ENCODE assay signal across 8 cellular contexts in the genomic region with DNA sequence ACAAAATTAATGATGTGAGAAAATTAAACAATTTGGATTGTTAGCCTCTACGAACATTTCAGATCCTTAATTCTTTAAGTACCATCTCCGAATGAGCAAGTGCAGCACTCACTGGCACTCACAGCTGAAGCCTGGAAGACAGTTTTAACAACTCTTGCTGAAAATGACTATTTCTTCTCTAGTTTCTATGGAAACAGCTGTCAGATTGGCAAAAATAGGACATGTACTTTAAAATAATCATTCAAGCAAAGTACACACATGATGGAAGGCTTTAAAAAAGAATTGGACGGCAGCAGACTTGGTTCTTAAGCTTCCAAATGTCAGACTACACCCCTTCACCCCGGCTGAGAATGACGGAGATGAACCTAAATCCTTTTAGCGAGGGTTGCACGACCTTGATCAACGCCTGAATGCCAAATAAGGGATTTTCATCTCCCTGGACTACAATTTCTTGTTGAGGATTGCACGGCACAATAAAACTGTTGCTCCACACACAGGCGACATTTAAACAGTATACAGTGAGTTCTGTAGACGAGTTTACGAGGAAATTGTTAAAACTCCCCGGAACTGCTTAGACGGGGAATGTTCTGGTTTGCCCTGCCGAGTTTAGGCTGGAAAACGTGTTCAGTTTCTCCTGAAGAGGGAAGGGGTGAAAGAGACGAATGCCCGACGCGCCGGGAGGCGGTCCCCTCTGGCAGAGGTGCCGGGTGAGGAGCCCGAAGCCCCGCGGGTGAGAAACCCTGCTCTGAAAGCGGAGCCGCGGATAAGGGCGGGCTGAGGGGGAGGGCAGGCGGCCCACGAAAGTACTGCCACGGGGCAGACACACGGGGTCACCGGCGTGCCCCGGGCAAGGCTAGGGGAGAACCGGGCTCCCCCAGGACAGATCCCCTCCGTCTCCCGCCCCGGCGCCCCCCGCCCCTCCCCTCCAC. TPM values are rescaled to one million over a fixed set of nuclear protein-coding genes. Genes with fewer than 3 reads are reported as not detected.
DNase-seq lines count a peak whose midpoint lies in the region; ATAC-seq, FAIRE-seq and TF ChIP-seq lines count a peak whose summit lies in the region.

No MANE protein-coding gene starts in this region.

- DNase-seq in GM13976 (ENCODE audit: low spot score) (peak; percentile 59), NCI-H146 treated with DMSO at 0.1 percent for 48 hours (lab: John Stamatoyannopoulos, UW; ENCODE audit: unreplicated experiment) (peak; percentile 49), UCSD-AML1 (lab: John Stamatoyannopoulos, UW; ENCODE audit: unreplicated experiment) (peak; percentile 83), K562 (ENCODE audit: extremely low read depth in 1 of 4, low spot score in 3 of 4) (peak in 2 of 4 experiments; percentile 53 to 66), iPS DF 6.9 (ENCODE audit: low read depth, low spot score) (no peak), sciatic nerve (ENCODE audit: low spot score) (peak; percentile 88)

- H3K9me3 ChIP-seq in K562 (replicated peaks; ENCODE audit: control insufficient read depth, insufficient read depth, low read depth, low read length): no peaks in the 10 kb centered on the region
- no peaks in the 10 kb centered on the region for H3K9me3 ChIP-seq in iPS DF 6.9 (ENCODE audit: control insufficient read depth, insufficient read depth, low read length)

- H3K79me2 ChIP-seq in K562 (ENCODE audit: control insufficient read depth, insufficient read depth, low read length): peaks cover 13% of the 10 kb centered on the region

- no peaks in the 10 kb centered on the region for H3K9me1 ChIP-seq in K562 (ENCODE audit: control insufficient read depth, insufficient read depth, low read length)

- in situ Hi-C loops in GM13976 (cut with MboI; ENCODE audit: low sequenced_read_pairs, unreplicated experiment) (no loop called here), K562 (cut with MboI) (no loop called here)

- H3K36me3 ChIP-seq in K562 (ENCODE audit: control insufficient read depth, insufficient read depth, low read length) (no peaks in the 10 kb centered on the region), iPS DF 6.9 (ENCODE audit: control insufficient read depth, insufficient read depth, low read length) (no peaks in the 10 kb centered on the region)

- peak overlapping the region; percentile 85 to 97 for H3K9ac ChIP-seq in K562 (ENCODE audit: insufficient read depth in 1 of 2, low read depth in 2 of 2, low read length in 2 of 2)

- H4K20me1 ChIP-seq in K562 (replicated peaks; ENCODE audit: control insufficient read depth, insufficient read depth, low read length): no peaks in the 10 kb centered on the region

- H3K27me3 ChIP-seq in K562 (ENCODE audit: control insufficient read depth in 2 of 2, insufficient read depth in 2 of 2, low read length in 2 of 2) (no peaks in the 10 kb centered on the region), iPS DF 6.9 (ENCODE audit: control insufficient read depth, insufficient read depth, low read length) (no peaks in the 10 kb centered on the region; the same call in 1 of the 2 replicates)

- ATAC-seq in HG02840 (IDR thresholded peaks at IDR 0.05; ENCODE audit: low FRiP score, unreplicated experiment): peak; percentile 48
- ATAC-seq in K562: peak; percentile 76
- peak; percentile 92 for ATAC-seq in sciatic nerve
- no peak for ATAC-seq in GM18519 (IDR thresholded peaks at IDR 0.05; ENCODE audit: low FRiP score, unreplicated experiment)

- TF ChIP-seq RAD21 in K562 (CRISPR knock-in tag; conservative IDR thresholded peaks at IDR 0.05 in 1 of 2, IDR thresholded peaks at IDR 0.05 in 1 of 2): no peak

- WGBS in K562 (ENCODE audit: insufficient coverage, low coverage, missing lambda C conversion rate): 1% methylated on average over 26 of the region's 43 CpGs
- no CpG with 5 or more reads among the region's 43 CpGs for WGBS in iPS DF 6.9 (ENCODE audit: insufficient coverage, insufficient read length)

- BruUV-seq in K562 (replicated peaks; lab: Mats Ljungman, UMichigan): no TSS peak

- H2AFZ ChIP-seq in K562 (ENCODE audit: low read depth, low read length): peak overlapping the region; percentile 88

- TF ChIP-seq EP300 in K562 (IDR thresholded peaks at IDR 0.05; ENCODE audit: low read length): no peak

- CTCF ChIA-PET in K562 (lab: Yijun Ruan, JAX; ENCODE audit: low intra/inter-chr PET ratio): interaction anchor here (1.1 to 1.6 kb wide), 2 partner anchors 31 to 107 kb away, joined by 3 to 7 read pairs; no protein-coding TSS in a partner anchor

- no peak for FAIRE-seq in K562 (lab: Jason Lieb, UNC)

- intact Hi-C loops in K562 (cut with micrococcal nuclease): loop anchor here (1.0 to 5.0 kb wide), 4 partner anchors 30 to 389 kb away; no protein-coding TSS in a partner anchor
- intact Hi-C loops in sciatic nerve (cut with DNase I): no loop called here

- peak overlapping the region; percentile 88 for H3K27ac ChIP-seq in K562 (ENCODE audit: extremely low read depth, low read depth, low read length)
- no peak overlapping the region for H3K27ac ChIP-seq in iPS DF 6.9 (ENCODE audit: low read length)

- H3K4me2 ChIP-seq in K562 (ENCODE audit: insufficient read depth, low read length): peak overlapping the region; percentile 96

- H3K4me1 ChIP-seq in K562 (replicated peaks in 1 of 2; ENCODE audit: control insufficient read depth in 2 of 2, insufficient read depth in 2 of 2, low read length in 2 of 2) (peaks cover 12 to 26% of the 10 kb centered on the region in 2 experiments; a peak in 4 of 5 replicates), iPS DF 6.9 (ENCODE audit: control insufficient read depth, insufficient read depth, low read length) (no peaks in the 10 kb centered on the region)

- POLR2A ChIA-PET in K562 (lab: Yijun Ruan, JAX): interaction anchor here (0.6 to 1.3 kb wide), 7 partner anchors 9 to 1004 kb away, joined by 3 to 7 read pairs (median 4); no protein-coding TSS in a partner anchor

- no peak for TF ChIP-seq POLR2A in K562 (conservative IDR thresholded peaks at IDR 0.05)

- no peak for TF ChIP-seq CTCF in GM13976 (IDR thresholded peaks at IDR 0.05; ENCODE audit: borderline replicate concordance, control extremely low read depth, extremely low read depth, insufficient read depth, missing control alignments)
- no peak for TF ChIP-seq CTCF in K562 (IDR thresholded peaks at IDR 0.05 in 2 of 3, conservative IDR thresholded peaks at IDR 0.05 in 1 of 3; ENCODE audit: insufficient read depth in 2 of 3, low read depth in 1 of 3, low read length in 3 of 3)

- H3K4me3 ChIP-seq in K562 (peak overlapping the region; percentile 86), iPS DF 6.9 (ENCODE audit: low read length) (peak overlapping the region; percentile 68; the same call in 1 of the 2 replicates)

TF ChIP-seq in K562, 482 proteins besides CTCF, POLR2A, EP300 and RAD21 (continues in another document):
- TF ChIP-seq, protein P1, sequence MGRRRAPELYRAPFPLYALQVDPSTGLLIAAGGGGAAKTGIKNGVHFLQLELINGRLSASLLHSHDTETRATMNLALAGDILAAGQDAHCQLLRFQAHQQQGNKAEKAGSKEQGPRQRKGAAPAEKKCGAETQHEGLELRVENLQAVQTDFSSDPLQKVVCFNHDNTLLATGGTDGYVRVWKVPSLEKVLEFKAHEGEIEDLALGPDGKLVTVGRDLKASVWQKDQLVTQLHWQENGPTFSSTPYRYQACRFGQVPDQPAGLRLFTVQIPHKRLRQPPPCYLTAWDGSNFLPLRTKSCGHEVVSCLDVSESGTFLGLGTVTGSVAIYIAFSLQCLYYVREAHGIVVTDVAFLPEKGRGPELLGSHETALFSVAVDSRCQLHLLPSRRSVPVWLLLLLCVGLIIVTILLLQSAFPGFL (CRISPR knock-in tag; IDR thresholded peaks at IDR 0.05): no peak
- no peak for TF ChIP-seq GATA2 (CRISPR knock-in tag; IDR thresholded peaks at IDR 0.05)

RNA-seq across cellular contexts. Expression of a gene that starts 0.7 kb away (rescaled TPM):
- 8.7 and 27.5 TPM in 2 replicates for total RNA-seq in K562 (2011; cell fraction: chromatin; rRNA removed; ENCODE audit: low replicate concordance)
- total RNA-seq in K562 (2011; cell fraction: nucleolus; rRNA removed): 5.8 and 8.2 TPM in 2 replicates
- 12.0 and 27.3 TPM in 2 replicates for total RNA-seq in K562 (2011; cell fraction: nucleoplasm; rRNA removed)
- 16.6 and 18.8 TPM in 2 replicates for total RNA-seq in K562 (2014; rRNA removed)
- 38.3 and 42.2 TPM in 2 replicates for total RNA-seq in K562 (2014; rRNA removed; fragmentation: Illumina TruSeq; extraction: Trizol)
- total RNA-seq in K562 (2015; rRNA removed; fragmentation: Illumina TruSeq; extraction: Trizol): 35.1 and 41.1 TPM in 2 replicates
- 17.6 and 19.3 TPM in 2 replicates for total RNA-seq in K562 (2021)
- 30.8 and 33.0 TPM in 2 replicates for polyA plus RNA-seq in K562 (2011; rRNA removed)
- 6.7 and 14.7 TPM in 2 replicates for polyA plus RNA-seq in K562 (2011; cell fraction: cytosol; rRNA removed)
- 13.3 and 24.9 TPM in 2 replicates for polyA plus RNA-seq in K562 (2011; cell fraction: nucleus; rRNA removed)
- 20.9 and 22.4 TPM in 2 replicates for polyA plus RNA-seq in K562 (2012)
- 20.9 and 33.5 TPM in 2 replicates for polyA plus RNA-seq in K562 (2014; fragmentation: Illumina TruSeq; extraction: Trizol)
- polyA plus RNA-seq in K562 (2014; fragmentation: Nextera tagmentation; extraction: Ambion mirVana): 10 to 100 TPM; 43.1 to 51.5 TPM
- 23.6 and 26.1 TPM in 2 replicates for polyA plus RNA-seq in K562 (2014; rRNA removed)
- 30.2 and 35.1 TPM in 2 replicates for polyA minus RNA-seq in K562 (2011; rRNA and poly(A)+ RNA removed)
- 12.4 and 13.9 TPM in 2 replicates for polyA minus RNA-seq in K562 (2011; cell fraction: cytosol; rRNA and poly(A)+ RNA removed)
- 7.3 and 13.7 TPM in 2 replicates for polyA minus RNA-seq in K562 (2011; cell fraction: nucleus; rRNA and poly(A)+ RNA removed)
- 40.2 TPM for total RNA-seq in sciatic nerve

RNA-seq across cellular contexts. Expression of a gene that starts 31.2 kb away (rescaled TPM):
- total RNA-seq in K562 (2011; cell fraction: chromatin; rRNA removed; ENCODE audit: low replicate concordance): not detected in 2 replicates
- not detected in 2 replicates for total RNA-seq in K562 (2011; cell fraction: nucleolus; rRNA removed)
- not detected in 2 replicates for total RNA-seq in K562 (2011; cell fraction: nucleoplasm; rRNA removed)
- total RNA-seq in K562 (2014; rRNA removed) (not detected in 2 replicates), K562 (2014; rRNA removed; fragmentation: Illumina TruSeq; extraction: Trizol) (not detected in 2 replicates), K562 (2015; rRNA removed; fragmentation: Illumina TruSeq; extraction: Trizol) (not detected in 2 replicates), K562 (2021) (0.16 and 0.31 TPM in 2 replicates), sciatic nerve (5.0 TPM)
- polyA plus RNA-seq in K562 (2011; rRNA removed) (0.04 and 0.07 TPM in 2 replicates), K562 (2014; fragmentation: Illumina TruSeq; extraction: Trizol) (not detected in 2 replicates), K562 (2014; fragmentation: Nextera tagmentation; extraction: Ambion mirVana) (not detected), K562 (2014; rRNA removed) (not detected in 2 replicates)
- polyA plus RNA-seq in K562 (2011; cell fraction: cytosol; rRNA removed): 0.04 TPM in 2 replicates
- polyA plus RNA-seq in K562 (2011; cell fraction: nucleus; rRNA removed): 0.09 and 0.22 TPM in 2 replicates
- polyA plus RNA-seq in K562 (2012): not detected in 2 replicates
- polyA minus RNA-seq in K562 (2011; rRNA and poly(A)+ RNA removed): not detected in 2 replicates
- polyA minus RNA-seq in K562 (2011; cell fraction: cytosol; rRNA and poly(A)+ RNA removed): not detected in 2 replicates
- not detected in 2 replicates for polyA minus RNA-seq in K562 (2011; cell fraction: nucleus; rRNA and poly(A)+ RNA removed)
